In genomic region chr6:139172567-139172966, GRCh38 we compare ENCODE assay signal across 12 cellular contexts. TPM values are rescaled to one million over a fixed set of nuclear protein-coding genes. Genes with fewer than 3 reads are reported as not detected.
DNase-seq lines count a peak whose midpoint lies in the region; ATAC-seq and TF ChIP-seq lines count a peak whose summit lies in the region.
"Had no signal": no experiment of that assay in that cellular context is flagged by ENCODE, and none has a peak within 500 bp of the region (broad histone marks: within the 10 kb centered on the region; RNA-seq: fewer than 3 reads in every experiment).

No MANE protein-coding gene starts in this region.

- peak overlapping the region; percentile 51 for H3K4me3 Mint-ChIP-seq in activated T-cell treated with anti-CD3 and anti-CD28 coated beads, Interleukin-2, amount 50 U/mL, for 24 hours
- H3K4me3 Mint-ChIP-seq in activated T-helper 2 cell treated with anti-CD3 and anti-CD28 coated beads, Interferon-gamma antibody, Interleukin-2, Interleukin-4, amounts not matched to agents 10 μg/mL and 5 μg/mL and 100 μg/mL, durations not matched to agents 14 hours and 24 hours and 36 hours (ENCODE audit: low read depth), result no peak overlapping the region
- no peak overlapping the region for H3K4me3 Mint-ChIP-seq in natural killer cell treated with Interleukin-12 subunit alpha and Interleukin-12 subunit beta and Interleukin-15 and Interleukin-18, amount 100 ng/mL, for 72 hours
- H3K4me3 Mint-ChIP-seq in mesothelial cell of epicardium, result no peak overlapping the region

- peaks cover 91% of the 10 kb centered on the region for H3K36me3 Mint-ChIP-seq in activated T-cell treated with anti-CD3 and anti-CD28 coated beads, Interleukin-2, amount 50 U/mL, for 24 hours (ENCODE audit: low read depth)
- H3K36me3 Mint-ChIP-seq in activated T-helper 2 cell treated with anti-CD3 and anti-CD28 coated beads, Interferon-gamma antibody, Interleukin-2, Interleukin-4, amounts not matched to agents 10 μg/mL and 5 μg/mL and 100 μg/mL, durations not matched to agents 14 hours and 24 hours and 36 hours (ENCODE audit: low read depth), result peaks cover 85% of the 10 kb centered on the region
- H3K36me3 Mint-ChIP-seq in natural killer cell treated with Interleukin-12 subunit alpha and Interleukin-12 subunit beta and Interleukin-15 and Interleukin-18, amount 100 ng/mL, for 72 hours, result peaks cover 38% of the 10 kb centered on the region
- peaks cover 42% of the 10 kb centered on the region for H3K36me3 Mint-ChIP-seq in mesothelial cell of epicardium

- H3K27me3 Mint-ChIP-seq in activated T-cell treated with anti-CD3 and anti-CD28 coated beads, Interleukin-2, amount 50 U/mL, for 24 hours, result no peaks in the 10 kb centered on the region
- H3K27me3 Mint-ChIP-seq in activated T-helper 2 cell treated with anti-CD3 and anti-CD28 coated beads, Interferon-gamma antibody, Interleukin-2, Interleukin-4, amounts not matched to agents 10 μg/mL and 5 μg/mL and 100 μg/mL, durations not matched to agents 14 hours and 24 hours and 36 hours (ENCODE audit: low read depth), result no peaks in the 10 kb centered on the region
- no peaks in the 10 kb centered on the region for H3K27me3 Mint-ChIP-seq in natural killer cell treated with Interleukin-12 subunit alpha and Interleukin-12 subunit beta and Interleukin-15 and Interleukin-18, amount 100 ng/mL, for 72 hours
- no peaks in the 10 kb centered on the region for H3K27me3 Mint-ChIP-seq in mesothelial cell of epicardium (ENCODE audit: low read depth)

- peak; percentile 92 for ATAC-seq in HG02870 (IDR thresholded peaks at IDR 0.05; ENCODE audit: unreplicated experiment)
- peak in 1 of 2 donors; percentile 26 for ATAC-seq in natural killer cell treated with Interleukin-12 subunit alpha and Interleukin-12 subunit beta and Interleukin-15 and Interleukin-18, amount 100 ng/mL, for 72 hours

- no peak for DNase-seq in activated T-cell treated with anti-CD3 and anti-CD28 coated beads, Interleukin-2, amount 50 U/mL, for 24 hours
- no peak for DNase-seq in activated T-cell treated with anti-CD3 and anti-CD28 coated beads, Interleukin-2, amount 50 U/mL, for 1 hour
- no peak for DNase-seq in activated T-helper 2 cell treated with anti-CD3 and anti-CD28 coated beads, Interferon-gamma antibody, Interleukin-2, Interleukin-4, amounts not matched to agents 10 μg/mL and 5 μg/mL and 100 μg/mL, durations not matched to agents 14 hours and 24 hours and 36 hours (ENCODE audit: low spot score)
- DNase-seq in natural killer cell treated with Interleukin-12 subunit alpha and Interleukin-12 subunit beta and Interleukin-15 and Interleukin-18, amount 100 ng/mL, for 72 hours (ENCODE audit: low spot score), result no peak
- DNase-seq in mesothelial cell of epicardium (ENCODE audit: low spot score in 2 of 2, unreplicated experiment in 2 of 2), result no peak
- DNase-seq in germinal center (ENCODE audit: low spot score), result no peak
- no peak for DNase-seq in inferior parietal cortex (ENCODE audit: extremely low spot score)
- DNase-seq: activated CD4-positive, alpha-beta T cell treated with anti-CD3 and anti-CD28 coated beads, Interleukin-2, amount 50 U/mL, for 1 hour; NCI-H1048; NCI-H2171 treated with DMSO at 0.1 percent for 48 hours; spleen had no signal

- no peak for TF ChIP-seq CTCF in mesothelial cell of epicardium (IDR thresholded peaks at IDR 0.05; ENCODE audit: unreplicated experiment)

- no peaks in the 10 kb centered on the region for H3K9me3 Mint-ChIP-seq in activated T-cell treated with anti-CD3 and anti-CD28 coated beads, Interleukin-2, amount 50 U/mL, for 24 hours
- H3K9me3 Mint-ChIP-seq in activated T-helper 2 cell treated with anti-CD3 and anti-CD28 coated beads, Interferon-gamma antibody, Interleukin-2, Interleukin-4, amounts not matched to agents 10 μg/mL and 5 μg/mL and 100 μg/mL, durations not matched to agents 14 hours and 24 hours and 36 hours, result no peaks in the 10 kb centered on the region
- H3K9me3 Mint-ChIP-seq in natural killer cell treated with Interleukin-12 subunit alpha and Interleukin-12 subunit beta and Interleukin-15 and Interleukin-18, amount 100 ng/mL, for 72 hours, result no peaks in the 10 kb centered on the region
- H3K9me3 Mint-ChIP-seq in mesothelial cell of epicardium, result no peaks in the 10 kb centered on the region

- H3K27ac Mint-ChIP-seq in activated T-cell treated with anti-CD3 and anti-CD28 coated beads, Interleukin-2, amount 50 U/mL, for 24 hours, result peak overlapping the region; percentile 93
- H3K27ac Mint-ChIP-seq in activated T-helper 2 cell treated with anti-CD3 and anti-CD28 coated beads, Interferon-gamma antibody, Interleukin-2, Interleukin-4, amounts not matched to agents 10 μg/mL and 5 μg/mL and 100 μg/mL, durations not matched to agents 14 hours and 24 hours and 36 hours, result peak overlapping the region; percentile 47
- peak overlapping the region; percentile 68 to 79 for H3K27ac Mint-ChIP-seq in natural killer cell treated with Interleukin-12 subunit alpha and Interleukin-12 subunit beta and Interleukin-15 and Interleukin-18, amount 100 ng/mL, for 72 hours
- H3K27ac Mint-ChIP-seq in mesothelial cell of epicardium, result no peak overlapping the region

- H3K4me1 Mint-ChIP-seq in activated T-cell treated with anti-CD3 and anti-CD28 coated beads, Interleukin-2, amount 50 U/mL, for 24 hours (ENCODE audit: low read depth), result peaks cover 93% of the 10 kb centered on the region
- peaks cover 71% of the 10 kb centered on the region for H3K4me1 Mint-ChIP-seq in activated T-helper 2 cell treated with anti-CD3 and anti-CD28 coated beads, Interferon-gamma antibody, Interleukin-2, Interleukin-4, amounts not matched to agents 10 μg/mL and 5 μg/mL and 100 μg/mL, durations not matched to agents 14 hours and 24 hours and 36 hours (ENCODE audit: low read depth)
- peaks cover 69 to 80% of the 10 kb centered on the region in 2 donors for H3K4me1 Mint-ChIP-seq in natural killer cell treated with Interleukin-12 subunit alpha and Interleukin-12 subunit beta and Interleukin-15 and Interleukin-18, amount 100 ng/mL, for 72 hours (ENCODE audit: low read depth in 2 of 2)
- H3K4me1 Mint-ChIP-seq in mesothelial cell of epicardium, result no peaks in the 10 kb centered on the region

- intact Hi-C loops in activated T-helper 2 cell treated with anti-CD3 and anti-CD28 coated beads, Interferon-gamma antibody, Interleukin-2, Interleukin-4, amounts not matched to agents 10 μg/mL and 5 μg/mL and 100 μg/mL, durations not matched to agents 14 hours and 24 hours and 36 hours (cut with micrococcal nuclease), result loop anchor here (2.0 kb wide), 3 partner anchors 20 to 48 kb away; no protein-coding TSS in a partner anchor

RNA-seq across cellular contexts. Expression of gene HECA, which starts 37.7 kb away (rescaled TPM):
- total RNA-seq in activated T-helper 2 cell treated with anti-CD3 and anti-CD28 coated beads, Interferon-gamma antibody, Interleukin-2, Interleukin-4, amounts not matched to agents 10 μg/mL and 5 μg/mL and 100 μg/mL, durations not matched to agents 14 hours and 24 hours and 36 hours, result 33.6 and 36.9 TPM in 2 replicates
- 10 to 100 TPM; 30.3 to 34.5 TPM for total RNA-seq in natural killer cell treated with Interleukin-12 subunit alpha and Interleukin-12 subunit beta and Interleukin-15 and Interleukin-18, amount 100 ng/mL, for 72 hours
- total RNA-seq in mesothelial cell of epicardium, result 25.9 to 28.5 TPM (median 27.5 TPM) in 3 replicates
